12 cellular contexts compared by ENCODE assay signal in the genomic region with DNA sequence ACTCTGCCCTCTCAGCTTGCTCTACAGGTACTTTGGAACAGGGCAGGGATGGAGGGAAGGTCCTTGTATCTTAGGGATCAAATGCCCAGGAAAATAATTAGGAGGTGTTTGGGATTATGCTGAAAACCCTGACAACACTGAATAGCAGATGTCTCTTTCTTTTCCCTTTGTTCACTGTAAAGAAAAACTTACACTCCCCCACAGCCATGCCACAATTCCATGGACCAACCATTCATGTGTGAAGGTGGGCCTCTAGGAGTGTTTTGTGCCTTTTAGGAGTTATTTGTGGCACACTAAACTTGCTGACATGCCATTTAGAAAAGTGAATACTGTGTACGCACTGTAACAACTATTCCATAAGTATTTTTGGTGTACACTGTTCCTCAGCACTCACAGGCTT.
DNase-seq lines count a peak whose midpoint lies in the region; ATAC-seq, FAIRE-seq and TF ChIP-seq lines count a peak whose summit lies in the region.
"Had no signal": no experiment of that assay in that cellular context is flagged by ENCODE, and none has a peak within 500 bp of the region (broad histone marks: within the 10 kb centered on the region; RNA-seq: fewer than 3 reads in every experiment).

No MANE protein-coding gene starts in this region.

- H3K4me3 ChIP-seq in CD8-positive, alpha-beta memory T cell (ENCODE audit: low read length): no peak overlapping the region
- H3K4me3 ChIP-seq in K562: peak overlapping the region; percentile 54; the same call in 1 of the 2 replicates
- no peak overlapping the region for H3K4me3 ChIP-seq in BE2C (ENCODE audit: low read depth, low read length)

- TF ChIP-seq EP300 in K562 (IDR thresholded peaks at IDR 0.05; ENCODE audit: low read length): no peak

- H3K36me3 ChIP-seq in CD8-positive, alpha-beta memory T cell (ENCODE audit: insufficient read depth, low read length): no peaks in the 10 kb centered on the region
- H3K36me3 ChIP-seq in K562 (ENCODE audit: control insufficient read depth, insufficient read depth, low read length) (no peaks in the 10 kb centered on the region), BE2C (no peaks in the 10 kb centered on the region)
- H3K36me3 ChIP-seq: cardiac muscle cell, esophagus squamous epithelium had no signal

- 100% methylated on average over 1 of the region's 1 CpG for WGBS in K562 (ENCODE audit: insufficient coverage, low coverage, missing lambda C conversion rate)

- no peaks in the 10 kb centered on the region for H3K36me3 Mint-ChIP-seq in CD8-positive, alpha-beta memory T cell
- no peaks in the 10 kb centered on the region for H3K36me3 Mint-ChIP-seq in HFFc6 (ENCODE audit: low read depth)
- peaks cover 10% of the 10 kb centered on the region for H3K36me3 Mint-ChIP-seq in nephron (ENCODE audit: low read depth)

- TF ChIP-seq RAD21 in K562 (CRISPR knock-in tag; conservative IDR thresholded peaks at IDR 0.05 in 1 of 2, IDR thresholded peaks at IDR 0.05 in 1 of 2): no peak

- in situ Hi-C loops in K562 (cut with MboI): loop anchor here (25.0 kb wide), 1 partner anchor 88 kb away; no protein-coding TSS in a partner anchor

- H3K27ac Mint-ChIP-seq in CD8-positive, alpha-beta memory T cell: no peak overlapping the region
- H3K27ac Mint-ChIP-seq in HFFc6 (no peak overlapping the region), nephron (peak overlapping the region; percentile 98 to 99 (median 99))

- no peaks in the 10 kb centered on the region for H3K9me3 ChIP-seq in CD8-positive, alpha-beta memory T cell (ENCODE audit: low read length)
- H3K9me3 ChIP-seq in K562 (replicated peaks; ENCODE audit: control insufficient read depth, insufficient read depth, low read depth, low read length): no peaks in the 10 kb centered on the region
- no peaks in the 10 kb centered on the region for H3K9me3 ChIP-seq in BE2C
- H3K9me3 ChIP-seq: esophagus squamous epithelium had no signal

- no peaks in the 10 kb centered on the region for H4K20me1 ChIP-seq in K562 (replicated peaks; ENCODE audit: control insufficient read depth, insufficient read depth, low read length)

- H3K79me2 ChIP-seq in K562 (ENCODE audit: control insufficient read depth, insufficient read depth, low read length): no peaks in the 10 kb centered on the region

- H3K27me3 ChIP-seq in CD8-positive, alpha-beta memory T cell (ENCODE audit: insufficient read depth, low read length, poor library complexity, severe bottlenecking): peaks cover 14% of the 10 kb centered on the region
- H3K27me3 ChIP-seq in K562 (ENCODE audit: control insufficient read depth in 2 of 2, insufficient read depth in 2 of 2, low read length in 2 of 2) (no peaks in the 10 kb centered on the region), BE2C (peaks cover 41% of the 10 kb centered on the region)
- H3K27me3 ChIP-seq: cardiac muscle cell had no signal

- no peaks in the 10 kb centered on the region for H3K4me1 ChIP-seq in CD8-positive, alpha-beta memory T cell (ENCODE audit: insufficient read depth, low read length)
- peaks cover 21 to 25% of the 10 kb centered on the region in 2 experiments for H3K4me1 ChIP-seq in K562 (replicated peaks in 1 of 2; ENCODE audit: control insufficient read depth in 2 of 2, insufficient read depth in 2 of 2, low read length in 2 of 2)
- H3K4me1 ChIP-seq in BE2C: no peaks in the 10 kb centered on the region

- TF ChIP-seq CTCF in HFFc6 (IDR thresholded peaks at IDR 0.05): no peak
- no peak for TF ChIP-seq CTCF in K562 (IDR thresholded peaks at IDR 0.05 in 2 of 3, conservative IDR thresholded peaks at IDR 0.05 in 1 of 3; ENCODE audit: insufficient read depth in 2 of 3, low read depth in 1 of 3, low read length in 3 of 3)
- TF ChIP-seq CTCF in nephron (IDR thresholded peaks at IDR 0.05; ENCODE audit: unreplicated experiment in 3 of 3): no peak
- no peak for TF ChIP-seq CTCF in BE2C (IDR thresholded peaks at IDR 0.05; ENCODE audit: low read depth, low read length)

- intact Hi-C loops in K562 (cut with micrococcal nuclease): loop anchor here (1.0 to 5.0 kb wide), 2 partner anchors 19 to 48 kb away; no protein-coding TSS in a partner anchor

- CTCF ChIA-PET in CD8-positive, alpha-beta memory T cell (lab: Charles Lee): no interaction called here
- CTCF ChIA-PET in K562 (lab: Yijun Ruan, JAX; ENCODE audit: low intra/inter-chr PET ratio): no interaction called here

- no peak for FAIRE-seq in K562 (lab: Jason Lieb, UNC)

- POLR2A ChIA-PET in CD8-positive, alpha-beta memory T cell (lab: Charles Lee): no interaction called here
- POLR2A ChIA-PET in K562 (lab: Yijun Ruan, JAX): interaction anchor here (0.6 to 1.0 kb wide), 4 partner anchors 10 to 59 kb away, joined by 3 to 5 read pairs (median 4); no protein-coding TSS in a partner anchor

- no peak for ATAC-seq in K562

- no peaks in the 10 kb centered on the region for H3K9me3 Mint-ChIP-seq in CD8-positive, alpha-beta memory T cell
- H3K9me3 Mint-ChIP-seq in HFFc6 (no peaks in the 10 kb centered on the region), nephron (no peaks in the 10 kb centered on the region)

- peak overlapping the region; percentile 85; the same call in 1 of the 2 replicates for H3K4me2 ChIP-seq in K562 (ENCODE audit: insufficient read depth, low read length)

- peaks cover 17 to 73% of the 10 kb centered on the region in 2 donors for H3K27me3 Mint-ChIP-seq in CD8-positive, alpha-beta memory T cell
- H3K27me3 Mint-ChIP-seq in HFFc6 (ENCODE audit: insufficient read depth) (peaks cover 13% of the 10 kb centered on the region), nephron (ENCODE audit: low read depth) (no peaks in the 10 kb centered on the region)

- no peaks in the 10 kb centered on the region for H3K9me1 ChIP-seq in K562 (ENCODE audit: control insufficient read depth, insufficient read depth, low read length)

- no peak for TF ChIP-seq POLR2A in K562 (conservative IDR thresholded peaks at IDR 0.05)

- H3K9ac ChIP-seq in K562 (ENCODE audit: insufficient read depth in 1 of 2, low read depth in 2 of 2, low read length in 2 of 2): no peak overlapping the region

- no peak for DNase-seq in CD8-positive, alpha-beta memory T cell
- DNase-seq in HFFc6: no peak
- DNase-seq in K562 (ENCODE audit: extremely low read depth in 1 of 4, low spot score in 3 of 4): no peak
- no peak for DNase-seq in DMS53 treated with DMSO at 0.1 percent for 48 hours (lab: John Stamatoyannopoulos, UW; ENCODE audit: unreplicated experiment)
- DNase-seq in substantia nigra (lab: John Stamatoyannopoulos, UW): no peak
- no peak for DNase-seq in central memory CD4-positive, alpha-beta T cell
- no peak for DNase-seq in BE2C
- DNase-seq: esophagus squamous epithelium; NK-92 treated with Interleukin-12 subunit alpha and Interleukin-12 subunit beta, amount 100 ng/mL, for 24 hours; stimulated activated CD4-positive, alpha-beta T cell treated with anti-CD3 and anti-CD28 coated beads, Interleukin-12 subunit alpha, Interleukin-12 subunit beta, amount 100 ng/mL, for 4 hours had no signal

- H3K4me3 Mint-ChIP-seq in CD8-positive, alpha-beta memory T cell: peak overlapping the region; percentile 30 to 91 (median 86)
- H3K4me3 Mint-ChIP-seq in HFFc6: peak overlapping the region; percentile 86; the same call in 1 of the 2 replicates
- peak overlapping the region; percentile 92 to 96 (median 94) for H3K4me3 Mint-ChIP-seq in nephron

- H3K27ac ChIP-seq in CD8-positive, alpha-beta memory T cell (ENCODE audit: low read depth, low read length): no peak overlapping the region
- H3K27ac ChIP-seq in K562 (ENCODE audit: extremely low read depth, low read depth, low read length) (no peak overlapping the region), substantia nigra (ENCODE audit: low read depth, low read length, poor library complexity, severe bottlenecking) (no peak overlapping the region)

- H3K4me1 Mint-ChIP-seq in CD8-positive, alpha-beta memory T cell: peaks cover 10 to 17% (median 11%) of the 10 kb centered on the region in 3 donors
- H3K4me1 Mint-ChIP-seq in HFFc6 (ENCODE audit: low read depth): peaks cover 7% of the 10 kb centered on the region
- H3K4me1 Mint-ChIP-seq in nephron: peaks cover 29% of the 10 kb centered on the region

- peak overlapping the region; percentile 98; the same call in 1 of the 2 replicates for H2AFZ ChIP-seq in K562 (ENCODE audit: low read depth, low read length)

- no TSS peak for BruUV-seq in K562 (replicated peaks; lab: Mats Ljungman, UMichigan)

TF ChIP-seq in K562, 482 proteins besides CTCF, POLR2A, EP300 and RAD21:
- no peak for TF ChIP-seq MAFF (IDR thresholded peaks at IDR 0.05; ENCODE audit: low read length)
- TF ChIP-seq CHCHD3 (CRISPR knock-in tag; IDR thresholded peaks at IDR 0.05): no peak
- no peak for TF ChIP-seq ZNF785 (CRISPR knock-in tag; IDR thresholded peaks at IDR 0.05)
- no peak for TF ChIP-seq PML (IDR thresholded peaks at IDR 0.05; ENCODE audit: low read length)
- no peak for TF ChIP-seq NR0B1 (IDR thresholded peaks at IDR 0.05; ENCODE audit: partially characterized antibody)
- no peak for TF ChIP-seq HMG20B (CRISPR knock-in tag; IDR thresholded peaks at IDR 0.05)
- peak; percentile 46 for TF ChIP-seq ZNF316 (IDR thresholded peaks at IDR 0.05)
- no peak for TF ChIP-seq ADNP (tag; IDR thresholded peaks at IDR 0.05)

Comparison
In these comparisons a context has a peak if more than half of its experiments do, and no peak if none do; other contexts are left out.
1. H3K27ac Mint-ChIP-seq: peak in nephron (3 of 3); none in CD8-positive, alpha-beta memory T cell (0 of 8) and HFFc6 (single experiment).
2. Peak in every context shown above with its lines, with median percentiles within 50 percentile points of each other: H3K4me3 Mint-ChIP-seq.